16 cellular contexts compared by ENCODE assay signal in the genomic region with DNA sequence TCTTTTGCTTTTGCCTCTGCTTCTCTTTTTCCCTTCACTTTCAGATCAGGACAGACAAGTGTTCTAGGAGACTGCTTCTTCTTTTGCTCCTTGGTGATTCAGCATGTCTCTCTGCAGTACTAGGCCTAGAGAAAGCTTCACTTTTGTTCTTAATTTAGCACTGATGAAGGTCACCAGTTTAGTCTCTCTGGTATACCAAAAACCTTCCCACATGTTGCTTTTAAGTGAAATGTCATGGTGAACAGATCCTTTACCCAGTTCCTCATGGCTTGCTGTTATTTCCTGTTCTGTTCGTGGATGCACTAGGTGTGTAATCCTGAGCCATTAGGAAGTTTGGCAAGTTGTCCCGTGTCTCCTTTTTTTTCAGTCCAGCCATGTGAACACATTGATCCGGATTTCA. TPM values are rescaled to one million over a fixed set of nuclear protein-coding genes. Genes with fewer than 3 reads are reported as not detected.
A peak's percentile ranks its signal among the peaks of the same experiment; 100 is the strongest.
DNase-seq lines count a peak whose midpoint lies in the region; ATAC-seq and TF ChIP-seq lines count a peak whose summit lies in the region.
"Had no signal": no experiment of that assay in that cellular context is flagged by ENCODE, and none has a peak within 500 bp of the region (broad histone marks: within the 10 kb centered on the region; RNA-seq: fewer than 3 reads in every experiment).

No MANE protein-coding gene starts in this region.

- no peaks in the 10 kb centered on the region for H3K27me3 Mint-ChIP-seq in natural killer cell (ENCODE audit: low read depth in 2 of 2)
- H3K27me3 Mint-ChIP-seq in natural killer cell treated with Interleukin-12 subunit alpha and Interleukin-12 subunit beta and Interleukin-15 and Interleukin-18, amount 100 ng/mL, for 72 hours: no peaks in the 10 kb centered on the region
- no peaks in the 10 kb centered on the region for H3K27me3 Mint-ChIP-seq in T-helper 17 cell
- H3K27me3 Mint-ChIP-seq: activated B cell treated with CpG ODN at 0.5 μM for 24 hours had no signal

- peak overlapping the region; percentile 5 to 82 for H3K27ac Mint-ChIP-seq in natural killer cell
- H3K27ac Mint-ChIP-seq in natural killer cell treated with Interleukin-12 subunit alpha and Interleukin-12 subunit beta and Interleukin-15 and Interleukin-18, amount 100 ng/mL, for 72 hours: peak overlapping the region in 1 of 2 donors; percentile 12
- H3K27ac Mint-ChIP-seq in T-helper 17 cell: peak overlapping the region; percentile 87
- H3K27ac Mint-ChIP-seq: activated B cell treated with CpG ODN at 0.5 μM for 24 hours had no signal

- H3K9me3 Mint-ChIP-seq in natural killer cell: no peaks in the 10 kb centered on the region
- no peaks in the 10 kb centered on the region for H3K9me3 Mint-ChIP-seq in natural killer cell treated with Interleukin-12 subunit alpha and Interleukin-12 subunit beta and Interleukin-15 and Interleukin-18, amount 100 ng/mL, for 72 hours
- H3K9me3 Mint-ChIP-seq: activated B cell treated with CpG ODN at 0.5 μM for 24 hours had no signal

- intact Hi-C loops in natural killer cell (cut with micrococcal nuclease): no loop called here
- intact Hi-C loops in dorsolateral prefrontal cortex (cut with DNase I): no loop called here
- intact Hi-C loops in lower lobe of right lung (cut with DNase I): no loop called here

- H3K4me1 ChIP-seq in BE2C (no peaks in the 10 kb centered on the region), lower lobe of right lung (no peaks in the 10 kb centered on the region)
- H3K4me1 ChIP-seq: SJCRH30 had no signal

- H3K4me3 ChIP-seq in dorsolateral prefrontal cortex: peak overlapping the region in 8 of 59 donors; percentile 2 to 63 (median 58)
- H3K4me3 ChIP-seq in BE2C (ENCODE audit: low read depth, low read length): no peak overlapping the region
- H3K4me3 ChIP-seq in lower lobe of right lung: no peak overlapping the region
- H3K4me3 ChIP-seq: SJCRH30 had no signal

- H3K4me1 Mint-ChIP-seq in natural killer cell: peaks cover 18 to 20% of the 10 kb centered on the region in 2 donors
- H3K4me1 Mint-ChIP-seq in natural killer cell treated with Interleukin-12 subunit alpha and Interleukin-12 subunit beta and Interleukin-15 and Interleukin-18, amount 100 ng/mL, for 72 hours (ENCODE audit: low read depth in 2 of 2): peaks cover 18 to 22% of the 10 kb centered on the region in 2 donors
- H3K4me1 Mint-ChIP-seq in T-helper 17 cell: peaks cover 20% of the 10 kb centered on the region

- H3K27ac ChIP-seq in dorsolateral prefrontal cortex (peak overlapping the region in 52 of 59 donors; percentile 2 to 100 (median 97)), temporal lobe (ENCODE audit: low read depth, low read length) (peak overlapping the region; percentile 97), lower lobe of right lung (no peak overlapping the region)
- H3K27ac ChIP-seq: SJCRH30 had no signal

- H3K4me3 Mint-ChIP-seq in natural killer cell (peak overlapping the region; percentile 84), T-helper 17 cell (peak overlapping the region; percentile 59)
- no peak overlapping the region for H3K4me3 Mint-ChIP-seq in natural killer cell treated with Interleukin-12 subunit alpha and Interleukin-12 subunit beta and Interleukin-15 and Interleukin-18, amount 100 ng/mL, for 72 hours
- H3K4me3 Mint-ChIP-seq: activated B cell treated with CpG ODN at 0.5 μM for 24 hours had no signal

- H3K9me3 ChIP-seq in T-helper 17 cell (ENCODE audit: control insufficient read depth, low read length, poor library complexity, severe bottlenecking): no peaks in the 10 kb centered on the region
- H3K9me3 ChIP-seq in BE2C: no peaks in the 10 kb centered on the region
- H3K9me3 ChIP-seq in lower lobe of right lung: no peaks in the 10 kb centered on the region
- H3K9me3 ChIP-seq: SJCRH30 had no signal

- no peak for ATAC-seq in natural killer cell
- no peak for ATAC-seq in natural killer cell treated with Interleukin-12 subunit alpha and Interleukin-12 subunit beta and Interleukin-15 and Interleukin-18, amount 100 ng/mL, for 72 hours
- ATAC-seq in T-helper 17 cell: no peak
- no peak for ATAC-seq in lower lobe of right lung

- no peaks in the 10 kb centered on the region for H3K36me3 Mint-ChIP-seq in natural killer cell
- no peaks in the 10 kb centered on the region for H3K36me3 Mint-ChIP-seq in natural killer cell treated with Interleukin-12 subunit alpha and Interleukin-12 subunit beta and Interleukin-15 and Interleukin-18, amount 100 ng/mL, for 72 hours
- peaks cover 5% of the 10 kb centered on the region for H3K36me3 Mint-ChIP-seq in T-helper 17 cell (ENCODE audit: low read depth)

- no peak for TF ChIP-seq CTCF in natural killer cell (IDR thresholded peaks at IDR 0.05)
- no peak for TF ChIP-seq CTCF in dorsolateral prefrontal cortex (IDR thresholded peaks at IDR 0.05 in 54 of 56, conservative IDR thresholded peaks at IDR 0.05 in 2 of 56; ENCODE audit: low read depth in 1 of 56, partially characterized antibody in 56 of 56)
- TF ChIP-seq CTCF in BE2C (IDR thresholded peaks at IDR 0.05; ENCODE audit: low read depth, low read length): no peak
- no peak for TF ChIP-seq CTCF in lower lobe of right lung (IDR thresholded peaks at IDR 0.05)

- H3K27me3 ChIP-seq in dorsolateral prefrontal cortex: no peaks in the 10 kb centered on the region
- no peaks in the 10 kb centered on the region for H3K27me3 ChIP-seq in BE2C
- H3K27me3 ChIP-seq in lower lobe of right lung (ENCODE audit: low read depth): no peaks in the 10 kb centered on the region
- H3K27me3 ChIP-seq: SJCRH30 had no signal

- DNase-seq in natural killer cell: no peak
- no peak for DNase-seq in natural killer cell treated with Interleukin-12 subunit alpha and Interleukin-12 subunit beta and Interleukin-15 and Interleukin-18, amount 100 ng/mL, for 72 hours (ENCODE audit: low spot score)
- DNase-seq in T-helper 17 cell: no peak
- no peak for DNase-seq in dorsolateral prefrontal cortex
- no peak for DNase-seq in BE2C
- DNase-seq in lower lobe of right lung: no peak
- no peak for DNase-seq in HUDEP-2 (lab: John Stamatoyannopoulos, UW; ENCODE audit: unreplicated experiment in 76 of 76)
- DNase-seq: activated B cell treated with CpG ODN at 0.5 μM for 24 hours; activated gamma-delta T cell; EL; glutamatergic neuron; NCI-H2107; NK-92 treated with Interleukin-12 subunit alpha and Interleukin-12 subunit beta, amount 100 ng/mL, for 24 hours; SJCRH30; stimulated activated CD4-positive, alpha-beta T cell treated with anti-CD3 and anti-CD28 coated beads, Interleukin-2, amount 100 ng/mL, for 48 hours had no signal

- H3K36me3 ChIP-seq in BE2C (no peaks in the 10 kb centered on the region), lower lobe of right lung (no peaks in the 10 kb centered on the region)
- H3K36me3 ChIP-seq: SJCRH30 had no signal

RNA-seq across cellular contexts. Expression of gene NBDY, which starts 53.3 kb away (rescaled TPM):
- total RNA-seq in natural killer cell: 10 to 100 TPM; 16.0 to 23.6 (median 16.6) TPM
- 10 to 100 TPM; 12.7 to 35.3 TPM for total RNA-seq in natural killer cell treated with Interleukin-12 subunit alpha and Interleukin-12 subunit beta and Interleukin-15 and Interleukin-18, amount 100 ng/mL, for 72 hours
- total RNA-seq in T-helper 17 cell: 10 to 100 TPM; 29.8 to 39.8 TPM
- 10 to 100 TPM; 17.2 to 46.9 (median 34.2) TPM for total RNA-seq in dorsolateral prefrontal cortex
- total RNA-seq in temporal lobe: 6.1 TPM
- 60.6 TPM for polyA plus RNA-seq in BE2C (2012; ENCODE audit: insufficient read depth, insufficient read length, low read depth)
- total RNA-seq in lower lobe of right lung: 37.5 TPM
